8 cellular contexts compared by ENCODE assay signal in the genomic region with DNA sequence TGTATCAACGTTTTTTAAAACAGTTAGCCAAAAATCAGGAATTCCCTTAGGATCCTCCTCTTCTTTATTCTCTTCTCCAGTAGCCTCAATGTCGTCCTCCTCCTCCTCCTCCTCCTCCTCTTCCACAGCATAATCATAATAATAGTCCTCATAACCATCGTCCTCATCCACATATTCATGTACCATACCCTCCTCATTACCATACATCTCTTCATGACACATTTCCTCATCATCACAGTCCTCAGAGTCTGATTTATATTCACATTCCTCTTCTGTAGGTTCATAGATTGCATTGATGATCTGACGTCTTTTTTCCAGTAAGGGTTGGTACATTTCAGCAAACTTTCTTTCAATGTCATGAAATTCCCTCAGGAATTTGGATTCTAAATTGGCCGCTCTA. TPM values are rescaled to one million over a fixed set of nuclear protein-coding genes. Genes with fewer than 3 reads are reported as not detected.
DNase-seq lines count a peak whose midpoint lies in the region; ATAC-seq and TF ChIP-seq lines count a peak whose summit lies in the region.

No MANE protein-coding gene starts in this region.

- no peaks in the 10 kb centered on the region for H3K36me3 Mint-ChIP-seq in activated T-helper 2 cell treated with anti-CD3 and anti-CD28 coated beads, Interferon-gamma antibody, Interleukin-2, Interleukin-4, amounts not matched to agents 10 μg/mL and 5 μg/mL and 100 μg/mL, durations not matched to agents 14 hours and 24 hours and 36 hours (ENCODE audit: low read depth)

- BruUV-seq in OCI-LY7 (replicated peaks; lab: Mats Ljungman, UMichigan) = no TSS peak

- ATAC-seq in HG03460 (IDR thresholded peaks at IDR 0.05; ENCODE audit: unreplicated experiment) = no peak

- H3K27me3 ChIP-seq in iPS-15b (ENCODE audit: control insufficient read depth, insufficient read depth, low read length) = no peaks in the 10 kb centered on the region
- H3K27me3 ChIP-seq in skeletal muscle tissue (ENCODE audit: control insufficient read depth in 3 of 3, insufficient read depth in 3 of 3, low read length in 3 of 3) = no peaks in the 10 kb centered on the region

- peaks cover 6% of the 10 kb centered on the region for H3K4me1 Mint-ChIP-seq in activated T-helper 2 cell treated with anti-CD3 and anti-CD28 coated beads, Interferon-gamma antibody, Interleukin-2, Interleukin-4, amounts not matched to agents 10 μg/mL and 5 μg/mL and 100 μg/mL, durations not matched to agents 14 hours and 24 hours and 36 hours (ENCODE audit: low read depth)

- H3K27me3 Mint-ChIP-seq in activated T-helper 2 cell treated with anti-CD3 and anti-CD28 coated beads, Interferon-gamma antibody, Interleukin-2, Interleukin-4, amounts not matched to agents 10 μg/mL and 5 μg/mL and 100 μg/mL, durations not matched to agents 14 hours and 24 hours and 36 hours (ENCODE audit: low read depth) = peaks cover 2% of the 10 kb centered on the region

- no peak overlapping the region for H3K4me2 ChIP-seq in OCI-LY7 (ENCODE audit: low read length)

- intact Hi-C loops in activated T-helper 2 cell treated with anti-CD3 and anti-CD28 coated beads, Interferon-gamma antibody, Interleukin-2, Interleukin-4, amounts not matched to agents 10 μg/mL and 5 μg/mL and 100 μg/mL, durations not matched to agents 14 hours and 24 hours and 36 hours (cut with micrococcal nuclease) = no loop called here
- intact Hi-C loops in OCI-LY7 (cut with micrococcal nuclease; ENCODE audit: unreplicated experiment) = no loop called here

- H3K79me2 ChIP-seq in OCI-LY7 (ENCODE audit: insufficient read depth, low read depth, low read length) = no peaks in the 10 kb centered on the region

- H2AFZ ChIP-seq in OCI-LY7 (ENCODE audit: low read length) = no peak overlapping the region

- H4K20me1 ChIP-seq in OCI-LY7 (ENCODE audit: insufficient read depth, low read length) = no peaks in the 10 kb centered on the region

- no peaks in the 10 kb centered on the region; the same call in 1 of the 2 replicates for H3K9me3 ChIP-seq in HEK293 (ENCODE audit: control insufficient read depth, insufficient read depth, low read depth, low read length)
- no peaks in the 10 kb centered on the region for H3K9me3 ChIP-seq in iPS-15b (ENCODE audit: control insufficient read depth, insufficient read depth, low read length)
- H3K9me3 ChIP-seq in skeletal muscle tissue (ENCODE audit: control insufficient read depth in 3 of 3, low read length in 3 of 3) = no peaks in the 10 kb centered on the region
- no peaks in the 10 kb centered on the region for H3K9me3 ChIP-seq in OCI-LY7 (ENCODE audit: low read length)

- no peaks in the 10 kb centered on the region for H3K4me1 ChIP-seq in HEK293 (ENCODE audit: control insufficient read depth, insufficient read depth, low read length)
- H3K4me1 ChIP-seq in iPS-15b (ENCODE audit: control insufficient read depth, insufficient read depth, low read length) = no peaks in the 10 kb centered on the region
- no peaks in the 10 kb centered on the region for H3K4me1 ChIP-seq in skeletal muscle tissue (ENCODE audit: control insufficient read depth in 3 of 3, insufficient read depth in 3 of 3, low read length in 3 of 3)
- H3K4me1 ChIP-seq in OCI-LY7 (ENCODE audit: insufficient read depth, low read length, poor library complexity, severe bottlenecking) = no peaks in the 10 kb centered on the region

- H3K27ac Mint-ChIP-seq in activated T-helper 2 cell treated with anti-CD3 and anti-CD28 coated beads, Interferon-gamma antibody, Interleukin-2, Interleukin-4, amounts not matched to agents 10 μg/mL and 5 μg/mL and 100 μg/mL, durations not matched to agents 14 hours and 24 hours and 36 hours = no peak overlapping the region

- H3K9me3 Mint-ChIP-seq in activated T-helper 2 cell treated with anti-CD3 and anti-CD28 coated beads, Interferon-gamma antibody, Interleukin-2, Interleukin-4, amounts not matched to agents 10 μg/mL and 5 μg/mL and 100 μg/mL, durations not matched to agents 14 hours and 24 hours and 36 hours = no peaks in the 10 kb centered on the region

- TF ChIP-seq CTCF in HEK293 (tag by site-specific recombination; IDR thresholded peaks at IDR 0.05) (no peak), OCI-LY7 (conservative IDR thresholded peaks at IDR 0.05; ENCODE audit: low read length) (no peak)

- H3K9me2 ChIP-seq in OCI-LY7 (ENCODE audit: insufficient read depth, low read length) = no peaks in the 10 kb centered on the region

- H3K36me3 ChIP-seq in HEK293 (ENCODE audit: control insufficient read depth in 2 of 2, insufficient read depth in 1 of 2, low read length in 2 of 2) (no peaks in the 10 kb centered on the region), iPS-15b (ENCODE audit: control insufficient read depth, insufficient read depth, low read length) (no peaks in the 10 kb centered on the region), skeletal muscle tissue (ENCODE audit: control insufficient read depth in 3 of 3, insufficient read depth in 3 of 3, low read length in 3 of 3) (no peaks in the 10 kb centered on the region), OCI-LY7 (ENCODE audit: insufficient read depth, low read length) (no peaks in the 10 kb centered on the region)

- H3K4me3 Mint-ChIP-seq in activated T-helper 2 cell treated with anti-CD3 and anti-CD28 coated beads, Interferon-gamma antibody, Interleukin-2, Interleukin-4, amounts not matched to agents 10 μg/mL and 5 μg/mL and 100 μg/mL, durations not matched to agents 14 hours and 24 hours and 36 hours (ENCODE audit: low read depth) = peak overlapping the region; percentile 79

- H3K4me3 ChIP-seq in HEK293 (ENCODE audit: low read depth, low read length) = peak overlapping the region; percentile 36
- H3K4me3 ChIP-seq in iPS-15b (ENCODE audit: low read depth, low read length) = peak overlapping the region; percentile 66
- H3K4me3 ChIP-seq in skeletal muscle tissue (ENCODE audit: low read length in 3 of 3) = peak overlapping the region; percentile 45 to 73 (median 63)
- H3K4me3 ChIP-seq in OCI-LY7 (ENCODE audit: low read depth, low read length, poor library complexity, severe bottlenecking) = no peak overlapping the region

- H3K27ac ChIP-seq in HEK293 (ENCODE audit: extremely low read depth, low read depth, low read length) (no peak overlapping the region), skeletal muscle tissue (ENCODE audit: low read depth, low read length) (no peak overlapping the region), OCI-LY7 (ENCODE audit: low read depth, low read length, poor library complexity, severe bottlenecking) (no peak overlapping the region)

- no peak for DNase-seq in activated T-helper 2 cell treated with anti-CD3 and anti-CD28 coated beads, Interferon-gamma antibody, Interleukin-2, Interleukin-4, amounts not matched to agents 10 μg/mL and 5 μg/mL and 100 μg/mL, durations not matched to agents 14 hours and 24 hours and 36 hours (ENCODE audit: low spot score)
- DNase-seq in HCEC 1CT (no peak), nucleus accumbens (lab: John Stamatoyannopoulos, UW) (no peak), OCI-LY7 (ENCODE audit: low spot score) (no peak)

- H3K9ac ChIP-seq in iPS-15b (ENCODE audit: low read depth, low read length) (no peak overlapping the region), skeletal muscle tissue (ENCODE audit: low read depth in 1 of 3, low read length in 3 of 3) (no peak overlapping the region)

- CTCF ChIA-PET in HEK293 (lab: Yijun Ruan, JAX) (interaction anchor here (0.6 kb wide), 1 partner anchor 1258 kb away, joined by 4 read pairs; no protein-coding TSS in a partner anchor), OCI-LY7 (lab: Charles Lee; ENCODE audit: unreplicated experiment) (no interaction called here)

- POLR2A ChIA-PET in HEK293 (lab: Yijun Ruan, JAX) = no interaction called here
- POLR2A ChIA-PET in OCI-LY7 (lab: Charles Lee) = no interaction called here

TF ChIP-seq in HEK293, 187 proteins besides CTCF, POLR2A, EP300 and RAD21 (continues in another document):
- TF ChIP-seq GLIS2 (tag by site-specific recombination; IDR thresholded peaks at IDR 0.05) = no peak
- no peak for TF ChIP-seq BCL11B (tag by site-specific recombination; IDR thresholded peaks at IDR 0.05; ENCODE audit: low read depth)
- no peak for TF ChIP-seq ZNF677 (tag by site-specific recombination; IDR thresholded peaks at IDR 0.05)
- TF ChIP-seq, protein P1, sequence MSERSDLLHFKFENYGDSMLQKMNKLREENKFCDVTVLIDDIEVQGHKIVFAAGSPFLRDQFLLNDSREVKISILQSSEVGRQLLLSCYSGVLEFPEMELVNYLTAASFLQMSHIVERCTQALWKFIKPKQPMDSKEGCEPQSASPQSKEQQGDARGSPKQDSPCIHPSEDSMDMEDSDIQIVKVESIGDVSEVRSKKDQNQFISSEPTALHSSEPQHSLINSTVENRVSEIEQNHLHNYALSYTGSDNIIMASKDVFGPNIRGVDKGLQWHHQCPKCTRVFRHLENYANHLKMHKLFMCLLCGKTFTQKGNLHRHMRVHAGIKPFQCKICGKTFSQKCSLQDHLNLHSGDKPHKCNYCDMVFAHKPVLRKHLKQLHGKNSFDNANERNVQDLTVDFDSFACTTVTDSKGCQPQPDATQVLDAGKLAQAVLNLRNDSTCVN (tag by site-specific recombination; optimal IDR thresholded peaks at IDR 0.05) = no peak
- TF ChIP-seq, protein P2, sequence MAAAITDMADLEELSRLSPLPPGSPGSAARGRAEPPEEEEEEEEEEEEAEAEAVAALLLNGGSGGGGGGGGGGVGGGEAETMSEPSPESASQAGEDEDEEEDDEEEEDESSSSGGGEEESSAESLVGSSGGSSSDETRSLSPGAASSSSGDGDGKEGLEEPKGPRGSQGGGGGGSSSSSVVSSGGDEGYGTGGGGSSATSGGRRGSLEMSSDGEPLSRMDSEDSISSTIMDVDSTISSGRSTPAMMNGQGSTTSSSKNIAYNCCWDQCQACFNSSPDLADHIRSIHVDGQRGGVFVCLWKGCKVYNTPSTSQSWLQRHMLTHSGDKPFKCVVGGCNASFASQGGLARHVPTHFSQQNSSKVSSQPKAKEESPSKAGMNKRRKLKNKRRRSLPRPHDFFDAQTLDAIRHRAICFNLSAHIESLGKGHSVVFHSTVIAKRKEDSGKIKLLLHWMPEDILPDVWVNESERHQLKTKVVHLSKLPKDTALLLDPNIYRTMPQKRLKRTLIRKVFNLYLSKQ (tag by site-specific recombination; IDR thresholded peaks at IDR 0.05; ENCODE audit: borderline replicate concordance) = no peak
- TF ChIP-seq, protein P3, sequence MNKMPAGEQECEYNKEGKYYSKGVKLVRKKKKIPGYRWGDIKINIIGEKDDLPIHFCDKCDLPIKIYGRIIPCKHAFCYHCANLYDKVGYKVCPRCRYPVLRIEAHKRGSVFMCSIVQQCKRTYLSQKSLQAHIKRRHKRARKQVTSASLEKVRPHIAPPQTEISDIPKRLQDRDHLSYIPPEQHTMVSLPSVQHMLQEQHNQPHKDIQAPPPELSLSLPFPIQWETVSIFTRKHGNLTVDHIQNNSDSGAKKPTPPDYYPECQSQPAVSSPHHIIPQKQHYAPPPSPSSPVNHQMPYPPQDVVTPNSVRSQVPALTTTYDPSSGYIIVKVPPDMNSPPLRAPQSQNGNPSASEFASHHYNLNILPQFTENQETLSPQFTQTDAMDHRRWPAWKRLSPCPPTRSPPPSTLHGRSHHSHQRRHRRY (tag by site-specific recombination; IDR thresholded peaks at IDR 0.05) = no peak

RNA-seq across cellular contexts. Expression of a gene that starts 0.9 kb away (rescaled TPM):
- total RNA-seq in activated T-helper 2 cell treated with anti-CD3 and anti-CD28 coated beads, Interferon-gamma antibody, Interleukin-2, Interleukin-4, amounts not matched to agents 10 μg/mL and 5 μg/mL and 100 μg/mL, durations not matched to agents 14 hours and 24 hours and 36 hours = 2.1 TPM in 2 replicates
- total RNA-seq in skeletal muscle tissue (0.52 TPM), OCI-LY7 (2022) (not detected in 2 replicates)
- total RNA-seq in OCI-LY7 (2014; rRNA removed; shearing (Covaris generic)) = not detected in 2 replicates
